ENCODE assay signal across 8 cellular contexts in genomic region chr11:66438504-66439466, GRCh38. TPM values are rescaled to one million over a fixed set of nuclear protein-coding genes. Genes with fewer than 3 reads are reported as not detected.
DNase-seq lines count a peak whose midpoint lies in the region; ATAC-seq, FAIRE-seq and TF ChIP-seq lines count a peak whose summit lies in the region.

MRPL11 (minus strand) TSS chr11:66438848; CDS start chr11:66438754, 94 bp downstream.

- WGBS in psoas muscle, 3 donors = 8% methylated on average over 44 to 45 of the region's 45 CpGs

- no peaks in the 10 kb centered on the region for H3K9me3 ChIP-seq in psoas muscle
- H3K9me3 ChIP-seq in uterus = no peaks in the 10 kb centered on the region

- DNase-seq in GM12891 (ENCODE audit: insufficient read length, low spot score) (peak; percentile 87), NCI-H146 (lab: John Stamatoyannopoulos, UW) (peak; percentile 95), amniotic stem cell (lab: John Stamatoyannopoulos, UW) (peak; percentile 74), left ventricle myocardium superior (peak; percentile 93), psoas muscle (peak; percentile 90 to 94), uterus (peak; percentile 87 to 89)

- peak within 1 kb of the TSS; percentile 89 for H3K27ac ChIP-seq in psoas muscle
- H3K27ac ChIP-seq in uterus = peak within 1 kb of the TSS; percentile 79 to 87

- H3K4me1 ChIP-seq in psoas muscle = peaks cover 8% of the 10 kb centered on the region
- no peaks in the 10 kb centered on the region for H3K4me1 ChIP-seq in uterus

- FAIRE-seq in GM12891 (lab: Jason Lieb, UNC) = peak; percentile 99

- H3K36me3 ChIP-seq in psoas muscle (ENCODE audit: insufficient read depth in 1 of 2, low read depth in 1 of 2) = peaks cover 9 to 35% of the 10 kb centered on the region in 2 donors
- H3K36me3 ChIP-seq in uterus = no peaks in the 10 kb centered on the region

- peak; percentile 77 for TF ChIP-seq POLR2A in GM12891 (IDR thresholded peaks at IDR 0.05; ENCODE audit: low read depth, low read length)
- peak in 1 of 2 donors; percentile 32 for TF ChIP-seq POLR2A in uterus (IDR thresholded peaks at IDR 0.05)

- H3K27me3 ChIP-seq in psoas muscle (ENCODE audit: insufficient read depth in 3 of 3, low read length in 2 of 3) (no peaks in the 10 kb centered on the region), uterus (no peaks in the 10 kb centered on the region)

- peak; percentile 57 for TF ChIP-seq CTCF in psoas muscle (IDR thresholded peaks at IDR 0.05)
- TF ChIP-seq CTCF in uterus (IDR thresholded peaks at IDR 0.05) = peak; percentile 66 to 80 (median 74)

- intact Hi-C loops in T-helper 1 cell treated with Interleukin-12 subunit alpha and Interleukin-12 subunit beta and Interleukin-4 antibody, amounts not matched to agents 30 ng/mL and 1 ng/mL, for 36 hours (cut with micrococcal nuclease) = loop anchor here (1.0 kb wide), 13 partner anchors 8 to 520 kb away; partner anchors contain the start of genes BBS1, BRMS1, DPP3 and NPAS4
- intact Hi-C loops in left ventricle myocardium superior (cut with micrococcal nuclease) (no loop called here), psoas muscle (cut with DNase I) (loop anchor here in 1 of 2 donors (1.0 kb wide), 1 partner anchor 42 kb away; the partner anchor contains the start of gene DPP3), uterus (cut with DNase I; ENCODE audit: low total_unique reads) (loop anchor here (5.0 kb wide), 1 partner anchor 36 kb away; no protein-coding TSS in a partner anchor)

- peak; percentile 85 for ATAC-seq in HG02852 (IDR thresholded peaks at IDR 0.05; ENCODE audit: unreplicated experiment)
- ATAC-seq in left ventricle myocardium superior = peak; percentile 99
- peak; percentile 100 for ATAC-seq in psoas muscle

- peak within 1 kb of the TSS; percentile 97 for H3K4me3 ChIP-seq in psoas muscle
- H3K4me3 ChIP-seq in uterus = peak within 1 kb of the TSS; percentile 70 to 77

TF ChIP-seq in GM12891, 5 proteins besides CTCF, POLR2A, EP300 and RAD21:
- TF ChIP-seq POU2F2 (IDR thresholded peaks at IDR 0.05; ENCODE audit: low read depth, low read length) (peak; percentile 73), SPI1 (IDR thresholded peaks at IDR 0.05; ENCODE audit: low read depth, low read length) (no peak), TAF1 (IDR thresholded peaks at IDR 0.05; ENCODE audit: low read depth, low read length) (peak; percentile 82), POLR2AphosphoS5 (IDR thresholded peaks at IDR 0.05; ENCODE audit: low read depth, low read length) (peak; percentile 63)

RNA-seq across cellular contexts. Expression of gene MRPL11, which starts in this region (rescaled TPM):
- 106 TPM for polyA plus RNA-seq in GM12891 (2012; ENCODE audit: low read depth, missing spikeins)
- total RNA-seq in T-helper 1 cell treated with Interleukin-12 subunit alpha and Interleukin-12 subunit beta and Interleukin-4 antibody, amounts not matched to agents 30 ng/mL and 1 ng/mL, for 36 hours = 60.4 and 60.5 TPM in 2 replicates
- 61.1 TPM for total RNA-seq in left ventricle myocardium superior
- total RNA-seq in psoas muscle = 10 to 100 TPM; 37.0 to 57.4 (median 48.7) TPM
- 10 to 100 TPM; 60.4 to 60.9 (median 60.7) TPM for polyA plus RNA-seq in psoas muscle
- 10 to 100 TPM; 28.7 to 57.9 (median 33.4) TPM for total RNA-seq in uterus

Comparison
In these comparisons a context has a peak if more than half of its experiments do, and no peak if none do; other contexts are left out.
1. Peak in every context shown above with its lines: DNase-seq, ATAC-seq, H3K4me3 ChIP-seq and H3K27ac ChIP-seq.